ENCODE assay signal across 17 cellular contexts in the genomic region with DNA sequence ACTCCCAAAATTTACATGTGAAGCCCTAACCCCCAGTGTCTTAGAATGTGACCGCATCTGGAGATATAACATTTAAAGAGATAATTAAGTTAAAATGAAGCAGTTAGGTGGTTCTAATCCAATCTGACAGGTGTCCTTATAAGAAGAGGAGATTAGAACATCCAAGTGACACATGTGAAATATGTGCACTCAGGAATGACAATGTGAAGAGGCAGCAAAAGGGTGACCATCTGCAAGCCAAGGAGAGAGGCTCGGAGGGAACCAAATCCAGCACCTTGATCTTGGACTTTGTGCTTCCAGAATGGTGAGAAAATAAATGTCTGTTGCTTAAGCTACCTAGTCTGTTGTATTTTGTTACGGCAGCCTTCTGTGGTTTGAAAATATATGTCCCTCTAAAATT.
DNase-seq lines count a peak whose midpoint lies in the region; ATAC-seq and TF ChIP-seq lines count a peak whose summit lies in the region.
"Had no signal": no experiment of that assay in that cellular context is flagged by ENCODE, and none has a peak within 500 bp of the region (broad histone marks: within the 10 kb centered on the region; RNA-seq: fewer than 3 reads in every experiment).

No MANE protein-coding gene starts in this region.

- TF ChIP-seq CTCF in body of pancreas (IDR thresholded peaks at IDR 0.05) = no peak
- TF ChIP-seq CTCF in GM13976 (IDR thresholded peaks at IDR 0.05; ENCODE audit: borderline replicate concordance, control extremely low read depth, extremely low read depth, insufficient read depth, missing control alignments) = no peak

- DNase-seq in NCI-H524 (lab: John Stamatoyannopoulos, UW) (peak; percentile 46 to 90), NCI-H82 (lab: John Stamatoyannopoulos, UW) (peak; percentile 98), SK-N-DZ (ENCODE audit: low spot score) (peak; percentile 52), body of pancreas (no peak), GM13976 (ENCODE audit: low spot score) (no peak)
- DNase-seq in activated naive CD4-positive, alpha-beta T cell treated with anti-CD3 and anti-CD28 coated beads for 36 hours = no peak
- DNase-seq: AML-193; Caco-2; Calu3; CD4-positive, alpha-beta T cell; CD8-positive, alpha-beta T cell; DMS79 treated with DMSO at 0.1 percent for 48 hours; GF-D8 had no signal

- CTCF ChIA-PET in activated naive CD4-positive, alpha-beta T cell treated with anti-CD3 and anti-CD28 coated beads for 36 hours (lab: Charles Lee) = no interaction called here

- no peaks in the 10 kb centered on the region for H3K9me3 ChIP-seq in body of pancreas
- H3K9me3 ChIP-seq: A549; BLaER1 treated with 17β-estradiol and CSF1 and Interleukin-3, amounts not matched to agents 10 nM and 100 nM; Caco-2 had no signal

- H3K4me1 Mint-ChIP-seq in activated naive CD4-positive, alpha-beta T cell treated with anti-CD3 and anti-CD28 coated beads for 36 hours (ENCODE audit: low read depth) = no peaks in the 10 kb centered on the region
- H3K4me1 Mint-ChIP-seq: B cell had no signal

- no peak overlapping the region for H3K27ac Mint-ChIP-seq in activated naive CD4-positive, alpha-beta T cell treated with anti-CD3 and anti-CD28 coated beads for 36 hours
- H3K27ac Mint-ChIP-seq: B cell; CD4-positive, alpha-beta T cell; CD8-positive, alpha-beta T cell had no signal

- 85 to 89% methylated on average over 3 of the region's 3 CpGs for WGBS in body of pancreas, 2 donors

- peaks cover 4% of the 10 kb centered on the region for H3K9me3 Mint-ChIP-seq in activated naive CD4-positive, alpha-beta T cell treated with anti-CD3 and anti-CD28 coated beads for 36 hours

- TF ChIP-seq POLR2A in body of pancreas (IDR thresholded peaks at IDR 0.05) = no peak

- H3K27ac ChIP-seq in body of pancreas = no peak overlapping the region
- H3K27ac ChIP-seq: A549; BLaER1 treated with 17β-estradiol and CSF1 and Interleukin-3, amounts not matched to agents 10 nM and 100 nM; C4-2B had no signal

- H3K36me3 ChIP-seq in body of pancreas (replicated peaks in 1 of 2; ENCODE audit: insufficient read depth in 1 of 2, low read depth in 2 of 2) = no peaks in the 10 kb centered on the region
- H3K36me3 ChIP-seq: BLaER1 treated with 17β-estradiol and CSF1 and Interleukin-3, amounts not matched to agents 10 nM and 100 nM had no signal

- no peaks in the 10 kb centered on the region for H3K36me3 Mint-ChIP-seq in activated naive CD4-positive, alpha-beta T cell treated with anti-CD3 and anti-CD28 coated beads for 36 hours (ENCODE audit: low read depth)
- H3K36me3 Mint-ChIP-seq: CD8-positive, alpha-beta T cell had no signal

- H3K4me3 Mint-ChIP-seq in activated naive CD4-positive, alpha-beta T cell treated with anti-CD3 and anti-CD28 coated beads for 36 hours = no peak overlapping the region
- H3K4me3 Mint-ChIP-seq: B cell; CD4-positive, alpha-beta T cell; CD8-positive, alpha-beta T cell had no signal

- no peak overlapping the region for H3K4me3 ChIP-seq in body of pancreas
- H3K4me3 ChIP-seq: A549; BLaER1 treated with 17β-estradiol and CSF1 and Interleukin-3, amounts not matched to agents 10 nM and 100 nM had no signal

- ATAC-seq in body of pancreas = no peak
- ATAC-seq: A549; CD8-positive, alpha-beta T cell had no signal

- H3K27me3 Mint-ChIP-seq in activated naive CD4-positive, alpha-beta T cell treated with anti-CD3 and anti-CD28 coated beads for 36 hours (ENCODE audit: low read depth) = no peaks in the 10 kb centered on the region
- H3K27me3 Mint-ChIP-seq: B cell; CD4-positive, alpha-beta T cell had no signal

- peaks cover 20% of the 10 kb centered on the region for H3K4me1 ChIP-seq in body of pancreas
- H3K4me1 ChIP-seq: BLaER1 treated with 17β-estradiol and CSF1 and Interleukin-3, amounts not matched to agents 10 nM and 100 nM had no signal

- in situ Hi-C loops in GM13976 (cut with MboI; ENCODE audit: low sequenced_read_pairs, unreplicated experiment) = no loop called here

- H3K27me3 ChIP-seq in body of pancreas = no peaks in the 10 kb centered on the region
- H3K27me3 ChIP-seq: BLaER1 treated with 17β-estradiol and CSF1 and Interleukin-3, amounts not matched to agents 10 nM and 100 nM had no signal

- intact Hi-C loops in activated naive CD4-positive, alpha-beta T cell treated with anti-CD3 and anti-CD28 coated beads for 36 hours (cut with micrococcal nuclease) = no loop called here
- intact Hi-C loops in body of pancreas (cut with DNase I) = no loop called here

Comparison
In these comparisons a context has a peak if more than half of its experiments do, and no peak if none do; other contexts are left out.
1. DNase-seq: peak in NCI-H524 (2 of 2), NCI-H82 (single experiment) and SK-N-DZ (single experiment); none in activated naive CD4-positive, alpha-beta T cell treated with anti-CD3 and anti-CD28 coated beads for 36 hours (single experiment), body of pancreas (0 of 4) and GM13976 (single experiment).